In the genomic region with DNA sequence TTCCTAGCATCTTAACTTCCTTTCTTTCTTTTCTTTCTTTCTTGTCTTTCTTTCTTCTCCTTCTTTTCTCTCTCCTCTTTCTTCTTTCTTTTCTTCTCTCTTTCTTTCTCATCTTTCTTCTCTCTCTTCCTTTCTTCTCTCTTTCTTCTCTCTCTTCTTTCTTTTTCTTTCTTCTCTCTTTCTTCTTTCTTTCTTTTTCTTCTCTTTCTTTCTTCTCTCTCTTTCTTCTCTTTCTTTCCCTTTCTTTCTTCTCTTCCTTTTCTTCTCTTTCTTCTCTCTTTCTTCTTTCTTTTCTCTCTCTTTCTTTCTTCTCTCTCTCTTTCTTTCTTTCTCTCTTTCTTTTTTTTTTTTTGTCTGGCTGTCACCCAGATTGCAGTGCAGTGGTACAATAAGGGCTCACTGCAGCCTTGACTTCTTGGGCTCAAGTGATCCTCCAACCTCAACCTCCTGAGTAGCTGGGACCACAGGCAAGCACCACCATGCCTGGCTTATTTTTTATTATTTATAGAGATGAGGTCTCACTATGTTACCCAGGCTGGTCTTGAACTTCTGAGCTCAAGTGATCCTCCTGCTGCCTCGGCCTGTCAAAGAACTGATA, we compare ENCODE assay signal across 1 cellular context.
TF ChIP-seq lines count a peak whose summit lies in the region.

No MANE protein-coding gene starts in this region.

TF ChIP-seq in HEK293, 187 proteins besides CTCF, POLR2A, EP300 and RAD21 (continued from another document):
- TF ChIP-seq ZIC2 (tag by site-specific recombination; IDR thresholded peaks at IDR 0.05) (no peak), ZNF114 (tag by site-specific recombination; IDR thresholded peaks at IDR 0.05) (no peak), ZNF571 (tag by site-specific recombination; IDR thresholded peaks at IDR 0.05) (no peak), ZNF391 (tag by site-specific recombination; IDR thresholded peaks at IDR 0.05; ENCODE audit: borderline replicate concordance, low read depth) (no peak)
- TF ChIP-seq, protein P1, sequence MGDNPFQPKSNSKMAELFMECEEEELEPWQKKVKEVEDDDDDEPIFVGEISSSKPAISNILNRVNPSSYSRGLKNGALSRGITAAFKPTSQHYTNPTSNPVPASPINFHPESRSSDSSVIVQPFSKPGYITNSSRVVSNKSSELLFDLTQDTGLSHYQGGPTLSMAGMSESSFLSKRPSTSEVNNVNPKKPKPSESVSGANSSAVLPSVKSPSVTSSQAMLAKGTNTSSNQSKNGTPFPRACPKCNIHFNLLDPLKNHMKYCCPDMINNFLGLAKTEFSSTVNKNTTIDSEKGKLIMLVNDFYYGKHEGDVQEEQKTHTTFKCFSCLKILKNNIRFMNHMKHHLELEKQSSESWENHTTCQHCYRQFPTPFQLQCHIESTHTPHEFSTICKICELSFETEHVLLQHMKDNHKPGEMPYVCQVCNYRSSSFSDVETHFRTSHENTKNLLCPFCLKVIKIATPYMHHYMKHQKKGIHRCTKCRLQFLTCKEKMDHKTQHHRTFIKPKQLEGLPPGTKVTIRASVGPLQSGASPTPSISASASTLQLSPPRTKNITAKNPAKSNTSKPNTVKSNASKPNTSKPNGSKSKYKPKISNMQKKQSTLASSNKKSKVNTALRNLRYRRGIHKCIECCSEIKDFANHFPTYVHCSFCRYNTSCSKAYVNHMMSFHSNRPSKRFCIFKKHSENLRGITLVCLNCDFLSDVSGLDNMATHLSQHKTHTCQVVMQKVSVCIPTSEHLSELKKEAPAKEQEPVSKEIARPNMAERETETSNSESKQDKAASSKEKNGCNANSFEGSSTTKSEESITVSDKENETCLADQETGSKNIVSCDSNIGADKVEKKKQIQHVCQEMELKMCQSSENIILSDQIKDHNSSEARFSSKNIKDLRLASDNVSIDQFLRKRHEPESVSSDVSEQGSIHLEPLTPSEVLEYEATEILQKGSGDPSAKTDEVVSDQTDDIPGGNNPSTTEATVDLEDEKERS (tag by site-specific recombination; IDR thresholded peaks at IDR 0.05): no peak
